Comparison of ENCODE assay signal across 2 cellular contexts in the genomic region with DNA sequence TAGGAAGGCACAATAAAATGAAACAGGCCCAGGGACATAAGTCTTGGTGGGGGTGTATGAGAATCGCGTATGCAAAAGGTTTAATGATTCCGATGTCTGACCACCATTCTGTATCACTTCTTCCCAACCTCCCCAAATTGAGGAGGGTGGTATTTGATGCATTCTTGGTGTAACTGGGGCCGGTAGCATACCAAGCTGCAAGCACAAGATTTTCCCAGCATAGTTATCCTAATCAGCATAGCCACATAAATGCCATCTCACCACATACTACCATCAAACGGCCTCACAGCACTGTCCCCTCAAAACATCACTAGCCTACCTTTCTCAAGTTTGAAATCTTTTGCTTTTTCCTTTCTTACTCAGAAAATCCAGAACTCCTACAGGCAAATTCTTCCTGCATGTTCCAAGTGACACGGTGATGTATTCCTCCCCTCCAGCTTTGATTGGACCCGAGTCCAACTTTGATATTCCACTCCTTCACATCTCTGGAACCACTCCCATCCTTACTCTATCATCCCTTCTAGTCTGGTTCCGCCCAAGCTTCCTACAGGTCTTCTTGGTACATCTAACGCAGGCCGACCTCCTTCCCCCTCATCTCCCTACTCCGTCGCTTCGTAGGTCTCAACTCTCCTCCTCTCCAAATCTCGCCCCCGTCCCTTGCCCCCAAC.
TF ChIP-seq lines count a peak whose summit lies in the region.

No MANE protein-coding gene starts in this region.

TF ChIP-seq in PFSK-1, 5 proteins besides CTCF, POLR2A, EP300 and RAD21:
- TF ChIP-seq POLR2AphosphoS5 (IDR thresholded peaks at IDR 0.05; ENCODE audit: low read depth, low read length) (no peak), TAF1 (IDR thresholded peaks at IDR 0.05; ENCODE audit: borderline replicate concordance, insufficient read depth, low read length) (peak; percentile 13; the same call in 1 of the 2 replicates), FOXP2 (optimal IDR thresholded peaks at IDR 0.05; ENCODE audit: borderline replicate concordance, extremely low read depth, extremely low read length, insufficient read depth) (no peak)

TF ChIP-seq in H1, 55 proteins besides CTCF, POLR2A, EP300 and RAD21:
- TF ChIP-seq TCF12 (IDR thresholded peaks at IDR 0.05; ENCODE audit: low read depth, low read length) = no peak
- TF ChIP-seq NANOG (IDR thresholded peaks at IDR 0.05; ENCODE audit: insufficient read depth, low read depth, low read length, poor library complexity, severe bottlenecking) = peak; percentile 1
- TF ChIP-seq CREB1 (IDR thresholded peaks at IDR 0.05) = 0 out of 2 replicates have a peak, but pooled peaks have one; percentile 26
- no peak for TF ChIP-seq ATF2 (IDR thresholded peaks at IDR 0.05; ENCODE audit: low read length)
- no peak for TF ChIP-seq SP1 (IDR thresholded peaks at IDR 0.05; ENCODE audit: low read depth, low read length)
- peak; percentile 64 for TF ChIP-seq POLR2AphosphoS5 (IDR thresholded peaks at IDR 0.05; ENCODE audit: low read depth, low read length)
